ENCODE assay signal across 18 cellular contexts in the genomic region with DNA sequence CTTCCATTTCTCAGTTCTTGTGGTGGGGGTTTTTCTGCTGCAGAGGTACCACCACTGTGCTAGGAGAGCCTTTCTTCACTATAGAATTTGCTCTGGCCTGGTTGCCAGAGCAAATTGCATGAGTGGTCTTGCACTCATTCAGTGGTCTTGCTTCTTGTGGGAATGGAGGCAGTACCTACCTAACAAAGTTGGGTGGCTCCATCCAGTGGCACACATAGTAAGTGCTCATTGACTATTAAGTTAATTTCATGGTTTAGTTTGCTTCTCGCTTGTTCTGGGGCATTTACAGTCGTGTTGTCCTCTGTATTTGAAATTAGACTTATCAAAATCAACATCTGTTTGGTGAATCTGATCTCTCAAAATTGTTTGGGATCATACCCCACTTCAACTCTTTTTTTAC. TPM values are rescaled to one million over a fixed set of nuclear protein-coding genes. Genes with fewer than 3 reads are reported as not detected.
DNase-seq lines count a peak whose midpoint lies in the region; ATAC-seq and TF ChIP-seq lines count a peak whose summit lies in the region.
"Had no signal": no experiment of that assay in that cellular context is flagged by ENCODE, and none has a peak within 500 bp of the region (broad histone marks: within the 10 kb centered on the region; RNA-seq: fewer than 3 reads in every experiment).

No MANE protein-coding gene starts in this region.

- no peaks in the 10 kb centered on the region for H3F3A ChIP-seq in Loucy (ENCODE audit: low read depth)
- no peaks in the 10 kb centered on the region for H3F3A ChIP-seq in neural progenitor cell (ENCODE audit: low read depth)

- in situ Hi-C loops in astrocyte of the spinal cord (cut with HindIII; ENCODE audit: low sequenced_read_pairs), result no loop called here

- TF ChIP-seq CTCF in Loucy (conservative IDR thresholded peaks at IDR 0.05; ENCODE audit: low read length) (peak; percentile 50), astrocyte of the spinal cord (IDR thresholded peaks at IDR 0.05; ENCODE audit: low read depth, low read length) (peak; percentile 22), neural progenitor cell (IDR thresholded peaks at IDR 0.05) (peak; percentile 35), stomach (IDR thresholded peaks at IDR 0.05) (no peak), esophagus muscularis mucosa (IDR thresholded peaks at IDR 0.05) (no peak)

- no peaks in the 10 kb centered on the region for H3K36me3 Mint-ChIP-seq in activated T-cell treated with anti-CD3 and anti-CD28 coated beads, Interleukin-2, amount 50 U/mL, for 72 hours (ENCODE audit: insufficient read depth in 2 of 2)
- no peaks in the 10 kb centered on the region for H3K36me3 Mint-ChIP-seq in neural progenitor cell

- DNase-seq in activated T-cell treated with anti-CD3 and anti-CD28 coated beads, Interleukin-2, amount 50 U/mL, for 72 hours, result no peak
- no peak for DNase-seq in activated T-cell treated with anti-CD3 and anti-CD28 coated beads, Interleukin-2, amount 50 U/mL, for 1 hour
- no peak for DNase-seq in astrocyte of the spinal cord (ENCODE audit: low read depth, low spot score)
- DNase-seq in neural progenitor cell (ENCODE audit: low spot score), result peak; percentile 33
- DNase-seq in stomach, result no peak
- DNase-seq in esophagus muscularis mucosa (ENCODE audit: extremely low spot score), result no peak
- DNase-seq: activated CD4-positive, alpha-beta T cell treated with anti-CD3 and anti-CD28 coated beads, Interleukin-2, amount 50 U/mL, for 48 hours; activated effector memory CD4-positive, alpha-beta T cell treated with Interleukin-2 at 50 U/mL for 16 hours; COR-L47; mucosa of descending colon; NCI-H1092 treated with DMSO at 0.1 percent for 48 hours; NCI-H446; T-helper 9 cell; testis had no signal

- intact Hi-C loops in stomach (cut with DNase I; ENCODE audit: low total_unique reads), result no loop called here
- intact Hi-C loops in esophagus muscularis mucosa (cut with DNase I), result loop anchor here (5.0 kb wide), 1 partner anchor 380 kb away; no protein-coding TSS in a partner anchor

- no peaks in the 10 kb centered on the region for H3K9me3 Mint-ChIP-seq in activated T-cell treated with anti-CD3 and anti-CD28 coated beads, Interleukin-2, amount 50 U/mL, for 72 hours
- H3K9me3 Mint-ChIP-seq in neural progenitor cell, result no peaks in the 10 kb centered on the region

- H3K4me2 ChIP-seq in Loucy (ENCODE audit: low read depth, low read length, poor library complexity, severe bottlenecking) (no peak overlapping the region), neural progenitor cell (no peak overlapping the region)

- H3K4me3 ChIP-seq in Loucy (ENCODE audit: low read length, poor library complexity, severe bottlenecking), result no peak overlapping the region
- no peak overlapping the region for H3K4me3 ChIP-seq in astrocyte of the spinal cord (ENCODE audit: low read depth, low read length)
- no peak overlapping the region for H3K4me3 ChIP-seq in neural progenitor cell
- no peak overlapping the region for H3K4me3 ChIP-seq in stomach
- no peak overlapping the region for H3K4me3 ChIP-seq in esophagus muscularis mucosa
- H3K4me3 ChIP-seq: mucosa of descending colon, testis had no signal

- H2AFZ ChIP-seq in Loucy (ENCODE audit: low read length) (no peak overlapping the region), neural progenitor cell (replicated peaks) (no peak overlapping the region)

- H4K20me1 ChIP-seq in Loucy (ENCODE audit: insufficient read depth, low read length, poor library complexity, severe bottlenecking) (no peaks in the 10 kb centered on the region), neural progenitor cell (ENCODE audit: low read depth) (no peaks in the 10 kb centered on the region)

- H3K27me3 Mint-ChIP-seq in activated T-cell treated with anti-CD3 and anti-CD28 coated beads, Interleukin-2, amount 50 U/mL, for 72 hours (ENCODE audit: low read depth), result no peaks in the 10 kb centered on the region
- peaks cover 3% of the 10 kb centered on the region for H3K27me3 Mint-ChIP-seq in neural progenitor cell (ENCODE audit: insufficient read depth, low read depth)

- H3K27me3 ChIP-seq in Loucy (ENCODE audit: insufficient read depth, low read length, poor library complexity, severe bottlenecking), result no peaks in the 10 kb centered on the region
- no peaks in the 10 kb centered on the region for H3K27me3 ChIP-seq in neural progenitor cell
- H3K27me3 ChIP-seq in stomach, result no peaks in the 10 kb centered on the region
- no peaks in the 10 kb centered on the region for H3K27me3 ChIP-seq in esophagus muscularis mucosa
- H3K27me3 ChIP-seq: testis had no signal

- TF ChIP-seq EP300 in stomach (IDR thresholded peaks at IDR 0.05) (no peak), esophagus muscularis mucosa (IDR thresholded peaks at IDR 0.05) (no peak)

- H3K36me3 ChIP-seq in Loucy (ENCODE audit: insufficient read depth, low read length) (no peaks in the 10 kb centered on the region), neural progenitor cell (no peaks in the 10 kb centered on the region), stomach (no peaks in the 10 kb centered on the region), esophagus muscularis mucosa (no peaks in the 10 kb centered on the region)

- no peaks in the 10 kb centered on the region for H3K9me3 ChIP-seq in Loucy (ENCODE audit: insufficient read depth, low read depth, low read length)
- no peaks in the 10 kb centered on the region for H3K9me3 ChIP-seq in neural progenitor cell (ENCODE audit: low read depth)
- no peaks in the 10 kb centered on the region for H3K9me3 ChIP-seq in stomach
- H3K9me3 ChIP-seq in esophagus muscularis mucosa, result no peaks in the 10 kb centered on the region
- H3K9me3 ChIP-seq: mucosa of descending colon, testis had no signal

- H3K9ac ChIP-seq in Loucy (ENCODE audit: low read depth, low read length, poor library complexity, severe bottlenecking) (no peak overlapping the region), neural progenitor cell (no peak overlapping the region)

- TF ChIP-seq POLR2A in stomach (IDR thresholded peaks at IDR 0.05) (no peak), esophagus muscularis mucosa (IDR thresholded peaks at IDR 0.05; ENCODE audit: low read depth) (no peak)

- H3K4me1 ChIP-seq in Loucy (ENCODE audit: insufficient read depth, low read length, poor library complexity, severe bottlenecking) (no peaks in the 10 kb centered on the region), neural progenitor cell (no peaks in the 10 kb centered on the region), stomach (peaks cover 0 to 8% (median 3%) of the 10 kb centered on the region in 4 donors), esophagus muscularis mucosa (peaks cover 0 to 6% (median 0%) of the 10 kb centered on the region in 4 donors)
- H3K4me1 ChIP-seq: testis had no signal

- no peak overlapping the region for H3K4me3 Mint-ChIP-seq in activated T-cell treated with anti-CD3 and anti-CD28 coated beads, Interleukin-2, amount 50 U/mL, for 72 hours
- no peak overlapping the region for H3K4me3 Mint-ChIP-seq in neural progenitor cell

- no peaks in the 10 kb centered on the region for H3K79me2 ChIP-seq in Loucy (ENCODE audit: insufficient read depth, low read length)
- no peaks in the 10 kb centered on the region for H3K79me2 ChIP-seq in neural progenitor cell (ENCODE audit: low read depth)

- WGBS in stomach, 5 donors, result 95 to 98% (median 97%) methylated on average over 2 of the region's 2 CpGs
- WGBS in esophagus muscularis mucosa, result 86% methylated on average over 2 of the region's 2 CpGs

- H3K27ac ChIP-seq in neural progenitor cell, result no peak overlapping the region
- no peak overlapping the region for H3K27ac ChIP-seq in stomach
- no peak overlapping the region for H3K27ac ChIP-seq in esophagus muscularis mucosa (replicated peaks in 1 of 4)
- H3K27ac ChIP-seq: RWPE1, testis had no signal

- peaks cover 18% of the 10 kb centered on the region for H3K4me1 Mint-ChIP-seq in activated T-cell treated with anti-CD3 and anti-CD28 coated beads, Interleukin-2, amount 50 U/mL, for 72 hours (ENCODE audit: low read depth)
- no peaks in the 10 kb centered on the region for H3K4me1 Mint-ChIP-seq in neural progenitor cell

- H3K27ac Mint-ChIP-seq in activated T-cell treated with anti-CD3 and anti-CD28 coated beads, Interleukin-2, amount 50 U/mL, for 72 hours, result no peak overlapping the region
- no peak overlapping the region for H3K27ac Mint-ChIP-seq in neural progenitor cell

- H3K9me2 ChIP-seq in Loucy (replicated peaks; ENCODE audit: low read depth, low read length), result no peaks in the 10 kb centered on the region

- ATAC-seq in activated T-cell treated with anti-CD3 and anti-CD28 coated beads, Interleukin-2, amount 50 U/mL, for 72 hours (replicated peaks in 1 of 2), result peak; percentile 25 to 49
- no peak for ATAC-seq in HG02885 (IDR thresholded peaks at IDR 0.05; ENCODE audit: poor library complexity, unreplicated experiment)
- ATAC-seq: HepG2, mucosa of descending colon had no signal

RNA-seq across cellular contexts. Expression of gene SLC28A3, which starts 23.0 kb away (rescaled TPM):
- total RNA-seq in activated T-cell treated with anti-CD3 and anti-CD28 coated beads, Interleukin-2, amount 50 U/mL, for 72 hours, result 1 to 10 TPM; 1.5 to 1.7 TPM
- total RNA-seq in neural progenitor cell (ENCODE audit: low replicate concordance), result 0.06 TPM in 1 of 2 replicates, not detected in the other
- 1 to 10 TPM in 3 of 5 donors, under 1 TPM in 1, not detected in 1; 0.58 to 1.8 (median 1.3) TPM for total RNA-seq in stomach
- polyA plus RNA-seq in stomach, result 1 to 10 TPM in 2 of 3 donors, not detected in 1; 1.1 to 6.3 TPM
- total RNA-seq in esophagus muscularis mucosa, result under 1 TPM in 2 of 4 donors, not detected in 2; under 0.01 TPM
- total RNA-seq: HepG2 had no signal
- polyA plus RNA-seq: HepG2 had no signal

Comparison
In these comparisons a context has a peak if more than half of its experiments do, and no peak if none do; other contexts are left out.
1. CTCF ChIP-seq: peak in Loucy (single experiment), astrocyte of the spinal cord (single experiment) and neural progenitor cell (single experiment); none in stomach (0 of 7) and esophagus muscularis mucosa (0 of 3).